ENCODE assay signal across 22 cellular contexts in genomic region chr17:79989106-79989835, GRCh38. TPM values are rescaled to one million over a fixed set of nuclear protein-coding genes. Genes with fewer than 3 reads are reported as not detected.
DNase-seq lines count a peak whose midpoint lies in the region; ATAC-seq and TF ChIP-seq lines count a peak whose summit lies in the region.
"Had no signal": no experiment of that assay in that cellular context is flagged by ENCODE, and none has a peak within 500 bp of the region (broad histone marks: within the 10 kb centered on the region; RNA-seq: fewer than 3 reads in every experiment).

No MANE protein-coding gene starts in this region.

- no peak overlapping the region for H3K18ac ChIP-seq in mesenchymal stem cell (ENCODE audit: low read depth in 1 of 2, low read length in 2 of 2)

- no peak overlapping the region for H3K14ac ChIP-seq in mesenchymal stem cell (ENCODE audit: low read length in 2 of 2)

- intact Hi-C loops in testis (cut with DNase I; ENCODE audit: low total_unique reads) (no loop called here), upper lobe of right lung (cut with DNase I) (no loop called here)

- no peak overlapping the region for H3K23ac ChIP-seq in mesenchymal stem cell (ENCODE audit: low read length in 2 of 2)

- no peak overlapping the region for H4K8ac ChIP-seq in mesenchymal stem cell (ENCODE audit: low read length)

- H2BK5ac ChIP-seq in mesenchymal stem cell (ENCODE audit: low read depth, low read length, poor library complexity, severe bottlenecking), result no peak overlapping the region

- H3K36me3 ChIP-seq in mesenchymal stem cell (ENCODE audit: control insufficient read depth in 1 of 2, insufficient read depth in 2 of 2, low read depth in 1 of 2, low read length in 2 of 2), result peaks cover 0 to 3% of the 10 kb centered on the region in 2 experiments
- H3K36me3 ChIP-seq in testis (ENCODE audit: low read depth, missing control alignments), result no peaks in the 10 kb centered on the region
- H3K36me3 ChIP-seq in upper lobe of right lung, result no peaks in the 10 kb centered on the region
- H3K36me3 ChIP-seq in SJCRH30, result no peaks in the 10 kb centered on the region
- H3K36me3 ChIP-seq: HAP-1, thyroid gland had no signal

- 93% methylated on average over 20 of the region's 20 CpGs for WGBS in mesenchymal stem cell
- 74 to 91% methylated on average over 16 to 20 of the region's 20 CpGs for WGBS in testis, 2 donors

- no peak overlapping the region for H2BK15ac ChIP-seq in mesenchymal stem cell (ENCODE audit: low read depth, poor library complexity, severe bottlenecking)

- ATAC-seq in upper lobe of right lung, result no peak
- ATAC-seq: body of pancreas, GM12878 had no signal

- no peak overlapping the region for H4K91ac ChIP-seq in mesenchymal stem cell (ENCODE audit: low read length)

- H3K27ac ChIP-seq in VCaP (peak overlapping the region; percentile 75), mesenchymal stem cell (ENCODE audit: low read length, poor library complexity, severe bottlenecking) (no peak overlapping the region), testis (peak overlapping the region; percentile 22 to 58), upper lobe of right lung (no peak overlapping the region), SJCRH30 (no peak overlapping the region)
- H3K27ac ChIP-seq: PC-9 had no signal

- peaks cover 35% of the 10 kb centered on the region for H3K79me1 ChIP-seq in mesenchymal stem cell (replicated peaks; ENCODE audit: low read length, poor library complexity, severe bottlenecking)

- H3K9me3 ChIP-seq in mesenchymal stem cell (ENCODE audit: control insufficient read depth, low read length) (no peaks in the 10 kb centered on the region), testis (no peaks in the 10 kb centered on the region), upper lobe of right lung (no peaks in the 10 kb centered on the region), SJCRH30 (replicated peaks) (no peaks in the 10 kb centered on the region)
- H3K9me3 ChIP-seq: body of pancreas, HAP-1, thyroid gland had no signal

- H2AK5ac ChIP-seq in mesenchymal stem cell (ENCODE audit: low read length, severe bottlenecking), result peak overlapping the region; percentile 36

- TF ChIP-seq CTCF in VCaP (conservative IDR thresholded peaks at IDR 0.05) (no peak), testis (IDR thresholded peaks at IDR 0.05) (no peak), upper lobe of right lung (IDR thresholded peaks at IDR 0.05) (no peak)

- TF ChIP-seq POLR2A in testis (IDR thresholded peaks at IDR 0.05), result no peak

- peak overlapping the region; percentile 89 for H3K9ac ChIP-seq in mesenchymal stem cell (ENCODE audit: low read length)

- no peak overlapping the region for H2BK120ac ChIP-seq in mesenchymal stem cell (ENCODE audit: low read depth, low read length)

- no peak overlapping the region for H3K4me2 ChIP-seq in mesenchymal stem cell (ENCODE audit: low read length, poor library complexity, severe bottlenecking)
- H3K4me2 ChIP-seq: PC-9 had no signal

- H3K4ac ChIP-seq in mesenchymal stem cell (ENCODE audit: low read depth in 1 of 2, low read length in 2 of 2), result no peak overlapping the region

- DNase-seq in ELF-1 (ENCODE audit: low read depth, low spot score), result peak; percentile 66
- DNase-seq in mesenchymal stem cell, result no peak
- no peak for DNase-seq in testis
- DNase-seq in upper lobe of right lung, result no peak
- DNase-seq in SJCRH30, result no peak
- DNase-seq in occipital lobe (lab: John Stamatoyannopoulos, UW), result no peak
- DNase-seq: activated CD4-positive, CD25-positive, alpha-beta regulatory T cell treated with anti-CD3 and anti-CD28 coated beads, Interleukin-2, amount 50 U/mL, for 72 hours; activated naive CD8-positive, alpha-beta T cell treated with anti-CD3 and anti-CD28 coated beads, Interleukin-2, amount 10 ng/mL, durations not matched to agents 7 days and 5 days; cortex of kidney; DMS 273 treated with DMSO at 0.1 percent for 48 hours; foreskin fibroblast; hypothalamus; MM.1S; NCI-H1694; NCI-H226; nephron progenitor cell; PC-9; thyroid gland had no signal

- no peak overlapping the region for H2BK12ac ChIP-seq in mesenchymal stem cell (ENCODE audit: low read length in 2 of 2)

- H2AFZ ChIP-seq in mesenchymal stem cell (ENCODE audit: low read depth, low read length), result no peak overlapping the region
- H2AFZ ChIP-seq: PC-9 had no signal

- H3K27me3 ChIP-seq in mesenchymal stem cell (ENCODE audit: control insufficient read depth in 1 of 2, insufficient read depth in 1 of 2, low read length in 2 of 2) (no peaks in the 10 kb centered on the region), testis (no peaks in the 10 kb centered on the region), upper lobe of right lung (no peaks in the 10 kb centered on the region), SJCRH30 (no peaks in the 10 kb centered on the region)
- H3K27me3 ChIP-seq: body of pancreas, thyroid gland had no signal

- peaks cover 51% of the 10 kb centered on the region for H3K4me1 ChIP-seq in mesenchymal stem cell (ENCODE audit: control insufficient read depth, insufficient read depth, low read depth, low read length)
- H3K4me1 ChIP-seq in testis, result peaks cover 62% of the 10 kb centered on the region
- H3K4me1 ChIP-seq in upper lobe of right lung, result peaks cover 48% of the 10 kb centered on the region
- H3K4me1 ChIP-seq in SJCRH30, result peaks cover 28% of the 10 kb centered on the region

- H3K4me3 ChIP-seq in mesenchymal stem cell (ENCODE audit: insufficient read depth in 1 of 2, low read depth in 1 of 2, low read length in 2 of 2), result no peak overlapping the region
- H3K4me3 ChIP-seq in testis, result no peak overlapping the region
- H3K4me3 ChIP-seq in upper lobe of right lung, result no peak overlapping the region
- no peak overlapping the region for H3K4me3 ChIP-seq in SJCRH30
- H3K4me3 ChIP-seq: body of pancreas, GM12878, HAP-1, PC-9, thyroid gland had no signal

RNA-seq across cellular contexts. Expression of gene TBC1D16, which starts 46.4 kb away (rescaled TPM):
- polyA plus RNA-seq in mesenchymal stem cell (2013, experiment 1 of 2), result 20.2 TPM
- polyA plus RNA-seq in mesenchymal stem cell (2013, experiment 2 of 2), result 20.1 TPM
- total RNA-seq in testis, result 10 to 100 TPM; 11.0 to 16.0 TPM
- polyA plus RNA-seq in testis (ENCODE audit: insufficient read depth, low read depth, low replicate concordance), result 11.7 TPM
- total RNA-seq in upper lobe of right lung, result 21.7 TPM
- 60.6 and 61.6 TPM in 2 replicates for total RNA-seq in SJCRH30 (2014; rRNA removed; shearing (Covaris generic))
- 35.4 TPM for total RNA-seq in occipital lobe

RNA-seq across cellular contexts. Expression of gene CCDC40, which starts 47.2 kb away (rescaled TPM):
- polyA plus RNA-seq in mesenchymal stem cell (2013, experiment 1 of 2), result 2.7 TPM
- polyA plus RNA-seq in mesenchymal stem cell (2013, experiment 2 of 2), result 2.8 TPM
- total RNA-seq in testis (10 to 100 TPM; 26.7 to 43.6 TPM), upper lobe of right lung (3.5 TPM), occipital lobe (5.0 TPM)
- polyA plus RNA-seq in testis (ENCODE audit: insufficient read depth, low read depth, low replicate concordance), result 38.6 TPM
- total RNA-seq in SJCRH30 (2014; rRNA removed; shearing (Covaris generic)), result 8.8 and 11.3 TPM in 2 replicates

Comparison
In these comparisons a context has a peak if more than half of its experiments do, and no peak if none do; other contexts are left out.
1. H3K27ac ChIP-seq: peak in VCaP (single experiment) and testis (2 of 2); none in mesenchymal stem cell (single experiment), upper lobe of right lung (single experiment) and SJCRH30 (single experiment).